23 cellular contexts compared by ENCODE assay signal in genomic region chr1:156248323-156248683, GRCh38. TPM values are rescaled to one million over a fixed set of nuclear protein-coding genes. Genes with fewer than 3 reads are reported as not detected.
DNase-seq lines count a peak whose midpoint lies in the region; ATAC-seq and TF ChIP-seq lines count a peak whose summit lies in the region.
"Had no signal": no experiment of that assay in that cellular context is flagged by ENCODE, and none has a peak within 500 bp of the region (broad histone marks: within the 10 kb centered on the region; RNA-seq: fewer than 3 reads in every experiment).

No MANE protein-coding gene starts in this region.

- peaks cover 7% of the 10 kb centered on the region; the same call in 1 of the 2 replicates for H3K27me3 ChIP-seq in HUES64 (ENCODE audit: insufficient read depth, low read length)
- H3K27me3 ChIP-seq in thyroid gland = no peaks in the 10 kb centered on the region
- H3K27me3 ChIP-seq: Peyer's patch had no signal

- peaks cover 30% of the 10 kb centered on the region for H3K36me3 Mint-ChIP-seq in activated CD8-positive, alpha-beta T cell treated with anti-CD3 and anti-CD28 coated beads, Interleukin-2, amount 10 ng/mL, durations not matched to agents 7 days and 5 days (ENCODE audit: low read depth)
- peaks cover 9% of the 10 kb centered on the region for H3K36me3 Mint-ChIP-seq in activated CD8-positive, alpha-beta T cell treated with anti-CD3 and anti-CD28 coated beads for 36 hours (ENCODE audit: low read depth)
- H3K36me3 Mint-ChIP-seq in stimulated activated effector memory CD8-positive, alpha-beta T cell treated with anti-CD3 and anti-CD28 coated beads, Interleukin-12 subunit alpha, Interleukin-12 subunit beta, amount 100 ng/mL, for 72 hours = peaks cover 73% of the 10 kb centered on the region

- no peak for ATAC-seq in activated CD8-positive, alpha-beta T cell treated with anti-CD3 and anti-CD28 coated beads, Interleukin-2, amount 10 ng/mL, durations not matched to agents 7 days and 5 days
- ATAC-seq in activated CD8-positive, alpha-beta T cell treated with anti-CD3 and anti-CD28 coated beads for 36 hours = no peak
- no peak for ATAC-seq in stimulated activated effector memory CD8-positive, alpha-beta T cell treated with anti-CD3 and anti-CD28 coated beads, Interleukin-12 subunit alpha, Interleukin-12 subunit beta, amount 100 ng/mL, for 72 hours

- no peaks in the 10 kb centered on the region for H3K9me3 ChIP-seq in HUES64 (ENCODE audit: insufficient read depth, low read depth, low read length)
- no peaks in the 10 kb centered on the region for H3K9me3 ChIP-seq in thyroid gland
- H3K9me3 ChIP-seq: BLaER1 treated with 17β-estradiol and CSF1 and Interleukin-3, amounts not matched to agents 10 nM and 100 nM; lower lobe of right lung; Peyer's patch had no signal

- TF ChIP-seq CTCF in activated CD8-positive, alpha-beta T cell treated with anti-CD3 and anti-CD28 coated beads for 36 hours (IDR thresholded peaks at IDR 0.05) = no peak
- no peak for TF ChIP-seq CTCF in thyroid gland (IDR thresholded peaks at IDR 0.05)

- H3K27ac Mint-ChIP-seq in activated CD8-positive, alpha-beta T cell treated with anti-CD3 and anti-CD28 coated beads, Interleukin-2, amount 10 ng/mL, durations not matched to agents 7 days and 5 days = peak overlapping the region; percentile 64
- H3K27ac Mint-ChIP-seq in activated CD8-positive, alpha-beta T cell treated with anti-CD3 and anti-CD28 coated beads for 36 hours = no peak overlapping the region
- H3K27ac Mint-ChIP-seq in stimulated activated effector memory CD8-positive, alpha-beta T cell treated with anti-CD3 and anti-CD28 coated beads, Interleukin-12 subunit alpha, Interleukin-12 subunit beta, amount 100 ng/mL, for 72 hours = peak overlapping the region; percentile 64
- H3K27ac Mint-ChIP-seq: activated B cell treated with CpG ODN at 0.5 μM for 24 hours; activated CD4-positive, alpha-beta memory T cell treated with anti-CD3 and anti-CD28 coated beads, Interleukin-2, amount 10 ng/mL, durations not matched to agents 7 days and 5 days had no signal

- H3K27ac ChIP-seq in HUES64 (ENCODE audit: low read depth, low read length) = peak overlapping the region; percentile 34; the same call in 1 of the 2 replicates
- no peak overlapping the region for H3K27ac ChIP-seq in thyroid gland
- H3K27ac ChIP-seq: BLaER1 treated with 17β-estradiol and CSF1 and Interleukin-3, amounts not matched to agents 10 nM and 100 nM; epithelial cell of prostate; foreskin keratinocyte; HL-60; lower lobe of right lung; Peyer's patch had no signal

- 94% methylated on average over 3 of the region's 4 CpGs for WGBS in HUES64
- WGBS in thyroid gland, 2 donors = 56 to 77% methylated on average over 2 to 4 of the region's 4 CpGs

- H3K27me3 Mint-ChIP-seq in activated CD8-positive, alpha-beta T cell treated with anti-CD3 and anti-CD28 coated beads, Interleukin-2, amount 10 ng/mL, durations not matched to agents 7 days and 5 days (ENCODE audit: low read depth) = no peaks in the 10 kb centered on the region
- no peaks in the 10 kb centered on the region for H3K27me3 Mint-ChIP-seq in activated CD8-positive, alpha-beta T cell treated with anti-CD3 and anti-CD28 coated beads for 36 hours
- H3K27me3 Mint-ChIP-seq: activated B cell treated with CpG ODN at 0.5 μM for 24 hours; activated CD4-positive, alpha-beta memory T cell treated with anti-CD3 and anti-CD28 coated beads, Interleukin-2, amount 10 ng/mL, durations not matched to agents 7 days and 5 days had no signal

- peaks cover 54% of the 10 kb centered on the region for H3K4me1 Mint-ChIP-seq in activated CD8-positive, alpha-beta T cell treated with anti-CD3 and anti-CD28 coated beads, Interleukin-2, amount 10 ng/mL, durations not matched to agents 7 days and 5 days (ENCODE audit: low read depth)
- H3K4me1 Mint-ChIP-seq in activated CD8-positive, alpha-beta T cell treated with anti-CD3 and anti-CD28 coated beads for 36 hours (ENCODE audit: low read depth) = peaks cover 17% of the 10 kb centered on the region
- H3K4me1 Mint-ChIP-seq in stimulated activated effector memory CD8-positive, alpha-beta T cell treated with anti-CD3 and anti-CD28 coated beads, Interleukin-12 subunit alpha, Interleukin-12 subunit beta, amount 100 ng/mL, for 72 hours = peaks cover 35% of the 10 kb centered on the region

- no peak overlapping the region; the same call in 1 of the 2 replicates for H3K9ac ChIP-seq in HUES64 (ENCODE audit: low read depth, low read length)
- H3K9ac ChIP-seq: BLaER1 treated with 17β-estradiol and CSF1 and Interleukin-3, amounts not matched to agents 10 nM and 100 nM had no signal

- CTCF ChIA-PET in activated CD8-positive, alpha-beta T cell treated with anti-CD3 and anti-CD28 coated beads, Interleukin-2, amount 10 ng/mL, durations not matched to agents 7 days and 5 days (lab: Charles Lee) = interaction anchor here (0.5 kb wide), 1 partner anchor 87 kb away, joined by 3 read pairs; no protein-coding TSS in a partner anchor
- CTCF ChIA-PET in activated CD8-positive, alpha-beta T cell treated with anti-CD3 and anti-CD28 coated beads for 36 hours (lab: Charles Lee) = interaction anchor here (1.0 kb wide), 1 partner anchor 35 kb away, joined by 3 read pairs; the partner anchor contains the start of gene SMG5

- H3K36me3 ChIP-seq in HUES64 (ENCODE audit: insufficient read depth, low read length) = peaks cover 45% of the 10 kb centered on the region
- peaks cover 33 to 34% of the 10 kb centered on the region in 2 donors for H3K36me3 ChIP-seq in thyroid gland

- DNase-seq in activated CD8-positive, alpha-beta T cell treated with anti-CD3 and anti-CD28 coated beads, Interleukin-2, amount 10 ng/mL, durations not matched to agents 7 days and 5 days = no peak
- no peak for DNase-seq in activated CD8-positive, alpha-beta T cell treated with anti-CD3 and anti-CD28 coated beads for 36 hours
- DNase-seq in cerebellar cortex (ENCODE audit: low spot score) (peak; percentile 27), thyroid gland (no peak), NCI-H774 (lab: John Stamatoyannopoulos, UW) (no peak), NCI-H2227 treated with DMSO at 0.1 percent for 48 hours (lab: John Stamatoyannopoulos, UW) (no peak)
- no peak for DNase-seq in stimulated activated effector memory CD8-positive, alpha-beta T cell treated with anti-CD3 and anti-CD28 coated beads, Interleukin-12 subunit alpha, Interleukin-12 subunit beta, amount 100 ng/mL, for 72 hours (ENCODE audit: low spot score in 2 of 2)
- DNase-seq: activated B cell treated with CpG ODN at 0.5 μM for 24 hours; activated CD4-positive, alpha-beta memory T cell treated with anti-CD3 and anti-CD28 coated beads, Interleukin-2, amount 10 ng/mL, durations not matched to agents 7 days and 5 days; activated naive CD4-positive, alpha-beta T cell treated with anti-CD3 and anti-CD28 coated beads, Interleukin-2, amount 50 U/mL, for 16 hours; activated T-cell treated with anti-CD3 and anti-CD28 coated beads, Interleukin-2, amount 50 U/mL, for 48 hours; foreskin keratinocyte; lower lobe of right lung; NCI-H1694 treated with DMSO at 0.1 percent for 48 hours; NCI-H446; stimulated activated CD4-positive, alpha-beta T cell treated with anti-CD3 and anti-CD28 coated beads, Interleukin-12 subunit alpha, Interleukin-12 subunit beta, amount 100 ng/mL, for 4 hours had no signal

- H3K4me3 ChIP-seq in HUES64 (ENCODE audit: low read length) (no peak overlapping the region), thyroid gland (replicated peaks in 1 of 3) (no peak overlapping the region)
- H3K4me3 ChIP-seq: BLaER1 treated with 17β-estradiol and CSF1 and Interleukin-3, amounts not matched to agents 10 nM and 100 nM; lower lobe of right lung; Peyer's patch had no signal

- intact Hi-C loops in activated CD8-positive, alpha-beta T cell treated with anti-CD3 and anti-CD28 coated beads for 36 hours (cut with micrococcal nuclease) = no loop called here
- intact Hi-C loops in thyroid gland (cut with DNase I) = no loop called here

- POLR2A ChIA-PET in activated CD8-positive, alpha-beta T cell treated with anti-CD3 and anti-CD28 coated beads, Interleukin-2, amount 10 ng/mL, durations not matched to agents 7 days and 5 days (lab: Charles Lee) = interaction anchor here (0.9 kb wide), 1 partner anchor 35 kb away, joined by 3 read pairs; the partner anchor contains the start of gene PMF1
- POLR2A ChIA-PET in activated CD8-positive, alpha-beta T cell treated with anti-CD3 and anti-CD28 coated beads for 36 hours (lab: Charles Lee) = interaction anchor here (0.9 to 1.4 kb wide), 3 partner anchors 15 to 19 kb away, joined by 3 to 5 read pairs (median 4); no protein-coding TSS in a partner anchor

- H3K4me1 ChIP-seq in HUES64 (ENCODE audit: insufficient read depth, low read length) (peaks cover 7% of the 10 kb centered on the region), thyroid gland (peaks cover 5 to 27% of the 10 kb centered on the region in 2 donors)

- H3K4me3 Mint-ChIP-seq in activated CD8-positive, alpha-beta T cell treated with anti-CD3 and anti-CD28 coated beads, Interleukin-2, amount 10 ng/mL, durations not matched to agents 7 days and 5 days = no peak overlapping the region
- H3K4me3 Mint-ChIP-seq in activated CD8-positive, alpha-beta T cell treated with anti-CD3 and anti-CD28 coated beads for 36 hours = no peak overlapping the region
- no peak overlapping the region for H3K4me3 Mint-ChIP-seq in stimulated activated effector memory CD8-positive, alpha-beta T cell treated with anti-CD3 and anti-CD28 coated beads, Interleukin-12 subunit alpha, Interleukin-12 subunit beta, amount 100 ng/mL, for 72 hours
- H3K4me3 Mint-ChIP-seq: activated B cell treated with CpG ODN at 0.5 μM for 24 hours; activated CD4-positive, alpha-beta memory T cell treated with anti-CD3 and anti-CD28 coated beads, Interleukin-2, amount 10 ng/mL, durations not matched to agents 7 days and 5 days had no signal

- H3K9me3 Mint-ChIP-seq in activated CD8-positive, alpha-beta T cell treated with anti-CD3 and anti-CD28 coated beads, Interleukin-2, amount 10 ng/mL, durations not matched to agents 7 days and 5 days (ENCODE audit: insufficient read depth) = no peaks in the 10 kb centered on the region
- no peaks in the 10 kb centered on the region for H3K9me3 Mint-ChIP-seq in activated CD8-positive, alpha-beta T cell treated with anti-CD3 and anti-CD28 coated beads for 36 hours
- H3K9me3 Mint-ChIP-seq in stimulated activated effector memory CD8-positive, alpha-beta T cell treated with anti-CD3 and anti-CD28 coated beads, Interleukin-12 subunit alpha, Interleukin-12 subunit beta, amount 100 ng/mL, for 72 hours = no peaks in the 10 kb centered on the region
- H3K9me3 Mint-ChIP-seq: activated B cell treated with CpG ODN at 0.5 μM for 24 hours; activated CD4-positive, alpha-beta memory T cell treated with anti-CD3 and anti-CD28 coated beads, Interleukin-2, amount 10 ng/mL, durations not matched to agents 7 days and 5 days had no signal

- no peak for TF ChIP-seq POLR2A in thyroid gland (IDR thresholded peaks at IDR 0.05)

RNA-seq across cellular contexts. Expression of gene PAQR6, which starts 0.4 kb away (rescaled TPM):
- total RNA-seq in activated CD8-positive, alpha-beta T cell treated with anti-CD3 and anti-CD28 coated beads, Interleukin-2, amount 10 ng/mL, durations not matched to agents 7 days and 5 days = 1 to 10 TPM; 8.6 to 9.9 TPM
- 1 to 10 TPM; 4.7 to 5.0 TPM for total RNA-seq in activated CD8-positive, alpha-beta T cell treated with anti-CD3 and anti-CD28 coated beads for 36 hours
- polyA plus RNA-seq in HUES64 (2013, experiment 1 of 2) = 1.9 TPM
- polyA plus RNA-seq in HUES64 (2013, experiment 2 of 2) = 2.4 TPM
- 1 to 10 TPM in 2 of 4 donors, under 1 TPM in 2; 0.63 to 2.3 (median 1.3) TPM for total RNA-seq in thyroid gland

RNA-seq across cellular contexts. Expression of gene BGLAP, which starts 6.3 kb away (rescaled TPM):
- 1 to 10 TPM; 2.8 TPM for total RNA-seq in activated CD8-positive, alpha-beta T cell treated with anti-CD3 and anti-CD28 coated beads, Interleukin-2, amount 10 ng/mL, durations not matched to agents 7 days and 5 days
- total RNA-seq in activated CD8-positive, alpha-beta T cell treated with anti-CD3 and anti-CD28 coated beads for 36 hours = 1 to 10 TPM; 2.2 to 2.5 TPM
- not detected for polyA plus RNA-seq in HUES64 (2013, experiment 1 of 2)
- 1.3 TPM for polyA plus RNA-seq in HUES64 (2013, experiment 2 of 2)
- 1 to 10 TPM in 3 of 4 donors, not detected in 1; 1.0 to 4.4 (median 1.3) TPM for total RNA-seq in thyroid gland
- total RNA-seq: G401, osteocyte had no signal

RNA-seq across cellular contexts. Expression of gene SMG5, which starts 34.3 kb away (rescaled TPM):
- 10 to 100 TPM; 75.2 to 78.2 TPM for total RNA-seq in activated CD8-positive, alpha-beta T cell treated with anti-CD3 and anti-CD28 coated beads, Interleukin-2, amount 10 ng/mL, durations not matched to agents 7 days and 5 days
- 10 to 100 TPM; 70.3 to 70.7 TPM for total RNA-seq in activated CD8-positive, alpha-beta T cell treated with anti-CD3 and anti-CD28 coated beads for 36 hours
- 67.5 TPM for polyA plus RNA-seq in HUES64 (2013, experiment 1 of 2)
- 60.4 TPM for polyA plus RNA-seq in HUES64 (2013, experiment 2 of 2)
- 10 to 100 TPM; 57.2 to 89.0 (median 76.1) TPM for total RNA-seq in thyroid gland

RNA-seq across cellular contexts. Expression of gene PMF1, which starts 35.5 kb away (rescaled TPM):
- total RNA-seq in activated CD8-positive, alpha-beta T cell treated with anti-CD3 and anti-CD28 coated beads, Interleukin-2, amount 10 ng/mL, durations not matched to agents 7 days and 5 days = 10 to 100 TPM; 72.3 to 77.3 TPM
- total RNA-seq in activated CD8-positive, alpha-beta T cell treated with anti-CD3 and anti-CD28 coated beads for 36 hours = 10 to 100 TPM; 89.4 to 93.7 TPM
- polyA plus RNA-seq in HUES64 (2013, experiment 1 of 2) = 99.5 TPM
- polyA plus RNA-seq in HUES64 (2013, experiment 2 of 2) = 96.0 TPM
- 100 to 1,000 TPM in 3 of 4 donors, 10 to 100 TPM in 1; 73.6 to 121 (median 107) TPM for total RNA-seq in thyroid gland

RNA-seq across cellular contexts. Expression of gene TMEM79, which starts 35.8 kb away (rescaled TPM):
- total RNA-seq in activated CD8-positive, alpha-beta T cell treated with anti-CD3 and anti-CD28 coated beads, Interleukin-2, amount 10 ng/mL, durations not matched to agents 7 days and 5 days = 10 to 100 TPM in 1 of 2 experiments, 1 to 10 TPM in 1; 9.1 to 11.0 TPM
- total RNA-seq in activated CD8-positive, alpha-beta T cell treated with anti-CD3 and anti-CD28 coated beads for 36 hours = 1 to 10 TPM; 8.0 to 8.2 TPM
- polyA plus RNA-seq in HUES64 (2013, experiment 1 of 2) = 1.0 TPM
- polyA plus RNA-seq in HUES64 (2013, experiment 2 of 2) = 2.1 TPM
- 1 to 10 TPM in 3 of 4 donors, under 1 TPM in 1; 0.96 to 2.2 (median 1.7) TPM for total RNA-seq in thyroid gland
